Comparison of ENCODE assay signal across 9 cellular contexts in genomic region chr7:114082934-114083647, GRCh38.
DNase-seq lines count a peak whose midpoint lies in the region; ATAC-seq and TF ChIP-seq lines count a peak whose summit lies in the region.
"Had no signal": no experiment of that assay in that cellular context is flagged by ENCODE, and none has a peak within 500 bp of the region (broad histone marks: within the 10 kb centered on the region; RNA-seq: fewer than 3 reads in every experiment).

No MANE protein-coding gene starts in this region.

- H3K36me3 ChIP-seq in WERI-Rb-1 = no peaks in the 10 kb centered on the region

- H3K4me3 Mint-ChIP-seq in naive B cell = peak overlapping the region; percentile 23 to 92 (median 66)

- peak overlapping the region; percentile 21; the same call in 1 of the 2 replicates for H3K27ac ChIP-seq in 22Rv1
- H3K27ac ChIP-seq in WERI-Rb-1 = no peak overlapping the region

- H3K27ac Mint-ChIP-seq in naive B cell = peak overlapping the region in 1 of 6 donors; percentile 57

- DNase-seq in HuH-7.5 (ENCODE audit: low spot score) = peak; percentile 89
- peak; percentile 10 for DNase-seq in fibroblast of gingiva (ENCODE audit: low read depth)
- DNase-seq in naive B cell = no peak
- no peak for DNase-seq in NCI-H146 treated with DMSO at 0.1 percent for 48 hours (lab: John Stamatoyannopoulos, UW; ENCODE audit: unreplicated experiment)
- no peak for DNase-seq in WERI-Rb-1
- DNase-seq: DND-41 had no signal

- no peaks in the 10 kb centered on the region for H3K27me3 ChIP-seq in WERI-Rb-1 (ENCODE audit: insufficient read depth, low read depth, severe bottlenecking)

- ATAC-seq in naive B cell (ENCODE audit: low read depth in 2 of 2) (no peak), HG03095 (IDR thresholded peaks at IDR 0.05; ENCODE audit: unreplicated experiment) (no peak), GM21786 (IDR thresholded peaks at IDR 0.05; ENCODE audit: unreplicated experiment) (no peak)

- no peak overlapping the region for H3K4me3 ChIP-seq in WERI-Rb-1 (ENCODE audit: low read depth, low read length)

- no peaks in the 10 kb centered on the region for H3K9me3 ChIP-seq in WERI-Rb-1 (ENCODE audit: severe bottlenecking)

- peaks cover 76 to 87% (median 83%) of the 10 kb centered on the region in 3 donors for H3K27me3 Mint-ChIP-seq in naive B cell

- no peak for TF ChIP-seq CTCF in 22Rv1 (IDR thresholded peaks at IDR 0.05)
- no peak for TF ChIP-seq CTCF in WERI-Rb-1 (IDR thresholded peaks at IDR 0.05; ENCODE audit: low read depth, low read length)

- H3K4me1 Mint-ChIP-seq in naive B cell = peaks cover 29 to 54% (median 45%) of the 10 kb centered on the region in 3 donors

- H3K9me3 Mint-ChIP-seq in naive B cell = peaks cover 0 to 7% (median 0%) of the 10 kb centered on the region in 7 donors

- peaks cover 0 to 8% of the 10 kb centered on the region in 2 donors for H3K36me3 Mint-ChIP-seq in naive B cell

Comparison
In these comparisons a context has a peak if more than half of its experiments do, and no peak if none do; other contexts are left out.
1. DNase-seq: peak in HuH-7.5 (single experiment) and fibroblast of gingiva (single experiment); none in naive B cell (single experiment), NCI-H146 treated with DMSO at 0.1 percent for 48 hours (single experiment) and WERI-Rb-1 (single experiment).